8 cellular contexts compared by ENCODE assay signal in the genomic region with DNA sequence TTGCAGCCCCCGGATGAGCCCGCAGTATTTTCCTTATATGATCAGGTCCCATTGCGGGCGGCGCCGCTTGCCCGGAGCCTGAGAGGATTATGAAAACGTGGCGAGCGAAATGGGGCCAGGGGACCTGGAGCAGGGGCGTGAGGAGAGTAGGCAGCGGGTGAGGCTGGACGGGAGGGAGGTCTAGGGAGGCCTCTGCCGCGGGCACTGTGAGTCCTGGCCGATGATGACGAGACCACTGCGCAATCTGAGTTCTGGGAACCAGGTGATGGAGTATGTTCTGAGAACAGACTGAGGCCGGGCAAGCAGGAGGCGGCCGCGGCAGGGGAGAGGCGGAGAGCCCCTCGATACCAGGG. TPM values are rescaled to one million over a fixed set of nuclear protein-coding genes. Genes with fewer than 3 reads are reported as not detected.
DNase-seq lines count a peak whose midpoint lies in the region; ATAC-seq and TF ChIP-seq lines count a peak whose summit lies in the region.

No MANE protein-coding gene starts in this region.

- intact Hi-C loops in Calu3 (cut with micrococcal nuclease; ENCODE audit: unreplicated experiment): no loop called here
- intact Hi-C loops in left colon (cut with DNase I, micrococcal nuclease): no loop called here

- peak; percentile 23 for ATAC-seq in GM21390 (IDR thresholded peaks at IDR 0.05; ENCODE audit: unreplicated experiment)
- ATAC-seq in central memory CD8-positive, alpha-beta T cell (replicated peaks; ENCODE audit: extremely low read depth, poor library complexity, severe bottlenecking): peak; percentile 27
- ATAC-seq in left colon: peak; percentile 21

- H3K27me3 Mint-ChIP-seq in Calu3 (ENCODE audit: unreplicated experiment): no peaks in the 10 kb centered on the region
- H3K27me3 Mint-ChIP-seq in T-helper 1 cell treated with Interleukin-12 subunit alpha and Interleukin-12 subunit beta and Interleukin-4 antibody, amounts not matched to agents 30 μg/mL and 1 μg/mL, for 36 hours (ENCODE audit: low read depth): no peaks in the 10 kb centered on the region
- no peaks in the 10 kb centered on the region for H3K27me3 Mint-ChIP-seq in central memory CD8-positive, alpha-beta T cell

- CTCF ChIA-PET in Calu3 (lab: Charles Lee): interaction anchor here (0.6 to 1.0 kb wide), 2 partner anchors 37 to 45 kb away, joined by 4 to 10 read pairs; no protein-coding TSS in a partner anchor

- H3K9me3 Mint-ChIP-seq in Calu3 (ENCODE audit: low read depth, unreplicated experiment): peaks cover 2% of the 10 kb centered on the region
- peaks cover 11% of the 10 kb centered on the region for H3K9me3 Mint-ChIP-seq in T-helper 1 cell treated with Interleukin-12 subunit alpha and Interleukin-12 subunit beta and Interleukin-4 antibody, amounts not matched to agents 30 μg/mL and 1 μg/mL, for 36 hours
- no peaks in the 10 kb centered on the region for H3K9me3 Mint-ChIP-seq in central memory CD8-positive, alpha-beta T cell

- peaks cover 28% of the 10 kb centered on the region for H3K36me3 Mint-ChIP-seq in Calu3 (ENCODE audit: insufficient read depth, unreplicated experiment)
- H3K36me3 Mint-ChIP-seq in T-helper 1 cell treated with Interleukin-12 subunit alpha and Interleukin-12 subunit beta and Interleukin-4 antibody, amounts not matched to agents 30 μg/mL and 1 μg/mL, for 36 hours (ENCODE audit: low read depth): peaks cover 39% of the 10 kb centered on the region
- peaks cover 12% of the 10 kb centered on the region for H3K36me3 Mint-ChIP-seq in central memory CD8-positive, alpha-beta T cell (ENCODE audit: insufficient read depth)

- H3K4me1 Mint-ChIP-seq in Calu3 (ENCODE audit: low read depth, unreplicated experiment): peaks cover 36% of the 10 kb centered on the region
- peaks cover 53% of the 10 kb centered on the region for H3K4me1 Mint-ChIP-seq in T-helper 1 cell treated with Interleukin-12 subunit alpha and Interleukin-12 subunit beta and Interleukin-4 antibody, amounts not matched to agents 30 μg/mL and 1 μg/mL, for 36 hours (ENCODE audit: low read depth)
- peaks cover 61% of the 10 kb centered on the region for H3K4me1 Mint-ChIP-seq in central memory CD8-positive, alpha-beta T cell

- TSS peak; percentile 98 for BruUV-seq in Calu3 (replicated peaks; lab: Mats Ljungman, UMichigan)

- peak overlapping the region; percentile 79 for H3K27ac Mint-ChIP-seq in Calu3 (ENCODE audit: unreplicated experiment)
- peak overlapping the region; percentile 97 for H3K27ac Mint-ChIP-seq in T-helper 1 cell treated with Interleukin-12 subunit alpha and Interleukin-12 subunit beta and Interleukin-4 antibody, amounts not matched to agents 30 μg/mL and 1 μg/mL, for 36 hours
- H3K27ac Mint-ChIP-seq in central memory CD8-positive, alpha-beta T cell (ENCODE audit: low read depth): peak overlapping the region; percentile 96

- peak overlapping the region; percentile 74 for H3K4me3 Mint-ChIP-seq in Calu3 (ENCODE audit: low read depth, unreplicated experiment)
- peak overlapping the region; percentile 98 for H3K4me3 Mint-ChIP-seq in T-helper 1 cell treated with Interleukin-12 subunit alpha and Interleukin-12 subunit beta and Interleukin-4 antibody, amounts not matched to agents 30 μg/mL and 1 μg/mL, for 36 hours
- peak overlapping the region; percentile 92 for H3K4me3 Mint-ChIP-seq in central memory CD8-positive, alpha-beta T cell

- DNase-seq in Calu3: peak; percentile 41
- DNase-seq in HuH-7.5 (ENCODE audit: low spot score): peak; percentile 20
- peak in 1 of 2 donors; percentile 15 for DNase-seq in central memory CD8-positive, alpha-beta T cell (ENCODE audit: low spot score in 2 of 2)
- DNase-seq in left colon: peak in 1 of 2 donors; percentile 58
- DNase-seq in stimulated activated CD4-positive, alpha-beta T cell treated with anti-CD3 and anti-CD28 coated beads, TNF-alpha, amount 100 ng/mL, for 4 hours (ENCODE audit: low read depth in 3 of 3): peak in 2 of 3 experiments; percentile 28 to 33
- DNase-seq in OCI-M2 (lab: John Stamatoyannopoulos, UW; ENCODE audit: unreplicated experiment): no peak

- TF ChIP-seq CTCF in Calu3 (IDR thresholded peaks at IDR 0.05; ENCODE audit: unreplicated experiment): no peak

RNA-seq across cellular contexts. Expression of gene ACAA2, which starts 0.8 kb away (rescaled TPM):
- total RNA-seq in Calu3 (2022): 77.1 and 79.9 TPM in 2 replicates
- total RNA-seq in left colon: 100 to 1,000 TPM; 295 to 358 TPM
